24 cellular contexts compared by ENCODE assay signal in the genomic region with DNA sequence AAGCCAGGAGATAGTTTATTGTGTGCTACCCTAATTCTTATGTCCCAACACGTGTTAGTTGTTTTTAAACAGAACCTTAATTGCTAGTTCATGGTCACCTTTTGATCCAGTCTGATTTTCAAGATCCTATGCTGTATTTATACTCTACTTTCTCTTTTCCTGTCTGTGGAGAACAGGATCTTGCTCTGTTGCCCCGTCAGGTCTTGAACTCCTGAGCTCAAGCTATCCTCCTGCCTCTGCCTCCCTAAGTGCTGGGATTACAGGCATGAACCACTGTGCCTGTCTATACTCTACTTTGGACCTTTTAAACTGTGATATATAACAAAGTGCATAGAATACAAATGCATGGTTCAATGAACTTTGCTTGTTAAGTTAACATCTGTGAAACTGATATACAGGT.
"Had no signal": no experiment of that assay in that cellular context is flagged by ENCODE, and none has a peak within 500 bp of the region (broad histone marks: within the 10 kb centered on the region; RNA-seq: fewer than 3 reads in every experiment).

No MANE protein-coding gene starts in this region.

- H3K4me1 ChIP-seq: esophagus muscularis mucosa, heart right ventricle, left ventricle myocardium inferior, tibial nerve had no signal

- H3K27me3 ChIP-seq: esophagus muscularis mucosa, heart right ventricle, tibial nerve had no signal

- FAIRE-seq: endothelial cell of umbilical vein had no signal

- H3K4me3 ChIP-seq: esophagus muscularis mucosa, heart right ventricle, left ventricle myocardium inferior, mucosa of descending colon, skin epidermis, tibial nerve had no signal

- ATAC-seq: activated T-cell treated with anti-CD3 and anti-CD28 coated beads, Interleukin-2, amount 50 U/mL, for 4 hours; activated T-helper 17 cell treated with anti-CD3 and anti-CD28 coated beads, Interleukin-2, amount 50 U/mL, for 72 hours; heart right ventricle; natural killer cell treated with Interleukin-12 subunit alpha and Interleukin-12 subunit beta and Interleukin-15 and Interleukin-18, amount 100 ng/mL, for 72 hours; sciatic nerve; stimulated activated effector memory CD8-positive, alpha-beta T cell treated with anti-CD3 and anti-CD28 coated beads, Interleukin-12 subunit alpha, Interleukin-12 subunit beta, amount 100 ng/mL, for 72 hours; T-cell had no signal

- H3K36me3 ChIP-seq: esophagus muscularis mucosa, heart right ventricle, left ventricle myocardium inferior, tibial nerve had no signal

- H3K9me3 ChIP-seq: esophagus muscularis mucosa, heart right ventricle, left ventricle myocardium inferior, mucosa of descending colon, tibial nerve had no signal

- DNase-seq: activated CD4-positive, alpha-beta memory T cell treated with anti-CD3 and anti-CD28 coated beads, Interleukin-2, amount 10 ng/mL, durations not matched to agents 7 days and 5 days; activated CD4-positive, CD25-positive, alpha-beta regulatory T cell treated with anti-CD3 and anti-CD28 coated beads, Interleukin-2, amount 50 U/mL, for 72 hours; activated gamma-delta T cell treated with Interleukin-2 at 50 U/mL for 16 hours; activated naive CD4-positive, alpha-beta T cell treated with anti-CD3 and anti-CD28 coated beads, Interleukin-2, amount 50 U/mL, for 16 hours; activated T-cell treated with anti-CD3 and anti-CD28 coated beads, Interleukin-2, amount 50 U/mL, for 4 hours; amniotic stem cell; caudate nucleus; cortex of kidney; foreskin melanocyte; heart right ventricle; left ventricle myocardium inferior; mucosa of descending colon; posterior cingulate gyrus; stimulated activated CD4-positive, alpha-beta T cell treated with anti-CD3 and anti-CD28 coated beads, Interleukin-4, amount 100 ng/mL, for 24 hours; T-cell had no signal

- H3K27ac ChIP-seq: esophagus muscularis mucosa, heart right ventricle, left ventricle myocardium inferior, skin epidermis, tibial nerve, VCaP had no signal
